In genomic region chr10:30390207-30390606, GRCh38 we compare ENCODE assay signal across 1 cellular context.
TF ChIP-seq lines count a peak whose summit lies in the region.

No MANE protein-coding gene starts in this region.

TF ChIP-seq in HepG2, 621 proteins besides CTCF, POLR2A, EP300 and RAD21 (continued from another document):
- TF ChIP-seq ZNF724P (CRISPR knock-in tag; IDR thresholded peaks at IDR 0.05; ENCODE audit: borderline replicate concordance) (no peak), HNF4G (IDR thresholded peaks at IDR 0.05; ENCODE audit: borderline replicate concordance, low read depth, low read length) (peak; percentile 64), HNF4G (CRISPR knock-in tag; IDR thresholded peaks at IDR 0.05; ENCODE audit: borderline replicate concordance, low read depth) (no peak), MTF2 (CRISPR knock-in tag; IDR thresholded peaks at IDR 0.05; ENCODE audit: borderline replicate concordance) (no peak), HNF4A (CRISPR knock-in tag; IDR thresholded peaks at IDR 0.05) (peak; percentile 89), DPF2 (CRISPR knock-in tag; IDR thresholded peaks at IDR 0.05; ENCODE audit: borderline replicate concordance, low read depth) (0 out of 2 replicates have a peak, but pooled peaks have one; percentile 22), HDAC1 (CRISPR knock-in tag; IDR thresholded peaks at IDR 0.05) (no peak), HNRNPK (IDR thresholded peaks at IDR 0.05; ENCODE audit: low read depth, low read length, poor library complexity, severe bottlenecking) (no peak), ZSCAN31 (CRISPR knock-in tag; IDR thresholded peaks at IDR 0.05; ENCODE audit: low read depth) (no peak), TAF15 (IDR thresholded peaks at IDR 0.05; ENCODE audit: low read depth, low read length, poor library complexity, severe bottlenecking) (no peak), ZGPAT (CRISPR knock-in tag; IDR thresholded peaks at IDR 0.05) (no peak), ZNF761 (CRISPR knock-in tag; conservative IDR thresholded peaks at IDR 0.05) (no peak), FOXP1 (IDR thresholded peaks at IDR 0.05) (no peak), FOXP1 (CRISPR knock-in tag; IDR thresholded peaks at IDR 0.05) (no peak), NBN (conservative IDR thresholded peaks at IDR 0.05) (no peak), ZNF563 (CRISPR knock-in tag; IDR thresholded peaks at IDR 0.05) (no peak), ASH2L (IDR thresholded peaks at IDR 0.05; ENCODE audit: insufficient read length, low read depth, low read length) (no peak), SMYD3 (CRISPR knock-in tag; IDR thresholded peaks at IDR 0.05) (no peak), POGK (CRISPR knock-in tag; conservative IDR thresholded peaks at IDR 0.05) (no peak), ZNF749 (CRISPR knock-in tag; IDR thresholded peaks at IDR 0.05; ENCODE audit: borderline replicate concordance) (no peak), STAG1 (CRISPR knock-in tag; IDR thresholded peaks at IDR 0.05) (no peak), ZNF362 (CRISPR knock-in tag; IDR thresholded peaks at IDR 0.05; ENCODE audit: borderline replicate concordance) (peak; percentile 42; the same call in 1 of the 2 replicates), MAFG (CRISPR knock-in tag; IDR thresholded peaks at IDR 0.05) (no peak), RCOR2 (CRISPR knock-in tag; IDR thresholded peaks at IDR 0.05) (peak; percentile 62; the same call in 1 of the 2 replicates), HMG20B (CRISPR knock-in tag; conservative IDR thresholded peaks at IDR 0.05) (no peak), ZMYM2 (CRISPR knock-in tag; IDR thresholded peaks at IDR 0.05) (no peak), ZBTB39 (CRISPR knock-in tag; IDR thresholded peaks at IDR 0.05) (no peak), BCLAF1 (IDR thresholded peaks at IDR 0.05) (no peak), ZSCAN12 (CRISPR knock-in tag; IDR thresholded peaks at IDR 0.05) (no peak), TMF1 (CRISPR knock-in tag; IDR thresholded peaks at IDR 0.05; ENCODE audit: low read depth) (no peak), ZNF24 (IDR thresholded peaks at IDR 0.05) (no peak), RFX1 (IDR thresholded peaks at IDR 0.05) (no peak), SP1 (IDR thresholded peaks at IDR 0.05) (no peak), SP1 (CRISPR knock-in tag; IDR thresholded peaks at IDR 0.05) (no peak), RARA (CRISPR knock-in tag; IDR thresholded peaks at IDR 0.05) (peak; percentile 59; the same call in 1 of the 2 replicates), ATF5 (CRISPR knock-in tag; IDR thresholded peaks at IDR 0.05; ENCODE audit: low read depth) (no peak), IKZF5 (CRISPR knock-in tag; IDR thresholded peaks at IDR 0.05) (no peak)
- TF ChIP-seq, protein P1, sequence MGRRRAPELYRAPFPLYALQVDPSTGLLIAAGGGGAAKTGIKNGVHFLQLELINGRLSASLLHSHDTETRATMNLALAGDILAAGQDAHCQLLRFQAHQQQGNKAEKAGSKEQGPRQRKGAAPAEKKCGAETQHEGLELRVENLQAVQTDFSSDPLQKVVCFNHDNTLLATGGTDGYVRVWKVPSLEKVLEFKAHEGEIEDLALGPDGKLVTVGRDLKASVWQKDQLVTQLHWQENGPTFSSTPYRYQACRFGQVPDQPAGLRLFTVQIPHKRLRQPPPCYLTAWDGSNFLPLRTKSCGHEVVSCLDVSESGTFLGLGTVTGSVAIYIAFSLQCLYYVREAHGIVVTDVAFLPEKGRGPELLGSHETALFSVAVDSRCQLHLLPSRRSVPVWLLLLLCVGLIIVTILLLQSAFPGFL (CRISPR knock-in tag; IDR thresholded peaks at IDR 0.05), result no peak
